ENCODE assay signal across 1 cellular context in the genomic region with DNA sequence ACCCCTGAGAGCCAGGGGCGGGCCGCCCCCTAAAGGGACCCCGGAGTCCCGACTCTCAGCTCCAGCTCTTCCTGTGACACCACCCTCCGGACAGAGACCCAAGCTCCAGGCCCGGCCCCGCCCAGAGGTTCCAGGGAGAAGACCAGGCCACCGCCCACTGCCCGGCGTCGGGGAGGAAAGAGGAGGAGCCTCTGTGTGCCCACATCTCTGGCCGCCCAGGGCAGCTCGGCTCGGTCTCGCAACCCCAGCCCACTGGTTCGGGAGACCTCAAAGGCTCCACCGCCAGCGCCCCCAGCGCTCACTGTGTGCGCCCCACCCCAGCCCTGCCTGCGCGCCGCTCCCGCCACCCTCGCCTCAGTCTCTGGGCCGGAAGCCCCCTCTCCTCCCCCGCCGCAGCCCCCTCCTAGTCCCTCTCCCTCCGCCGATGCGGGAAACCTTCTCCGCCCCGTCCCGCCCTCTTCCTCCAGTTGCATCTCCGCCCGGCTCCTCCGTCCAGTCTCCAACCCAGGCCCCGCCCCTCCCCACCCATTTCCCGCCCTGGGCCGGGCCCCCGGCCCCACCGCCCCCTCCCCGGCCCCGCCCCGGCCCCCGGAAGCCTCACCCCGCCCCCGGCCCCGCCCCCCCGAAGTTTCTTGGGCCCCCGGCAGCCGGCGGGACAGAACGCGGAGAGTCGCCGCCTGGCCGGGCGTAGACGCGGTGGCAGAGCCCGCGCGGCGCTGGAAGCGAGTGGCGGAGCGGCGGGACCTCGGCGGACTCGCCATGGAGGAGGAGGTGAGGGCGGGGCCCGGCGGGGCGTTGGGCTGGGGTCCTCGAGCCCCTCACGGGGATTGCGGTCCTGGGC.
TF ChIP-seq lines count a peak whose summit lies in the region.

A gene with protein sequence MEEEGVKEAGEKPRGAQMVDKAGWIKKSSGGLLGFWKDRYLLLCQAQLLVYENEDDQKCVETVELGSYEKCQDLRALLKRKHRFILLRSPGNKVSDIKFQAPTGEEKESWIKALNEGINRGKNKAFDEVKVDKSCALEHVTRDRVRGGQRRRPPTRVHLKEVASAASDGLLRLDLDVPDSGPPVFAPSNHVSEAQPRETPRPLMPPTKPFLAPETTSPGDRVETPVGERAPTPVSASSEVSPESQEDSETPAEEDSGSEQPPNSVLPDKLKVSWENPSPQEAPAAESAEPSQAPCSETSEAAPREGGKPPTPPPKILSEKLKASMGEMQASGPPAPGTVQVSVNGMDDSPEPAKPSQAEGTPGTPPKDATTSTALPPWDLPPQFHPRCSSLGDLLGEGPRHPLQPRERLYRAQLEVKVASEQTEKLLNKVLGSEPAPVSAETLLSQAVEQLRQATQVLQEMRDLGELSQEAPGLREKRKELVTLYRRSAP (plus strand): TSS at position 658 of the 841 bp plus-strand sequence. CDS start 102 bp downstream, at position 760.

TF ChIP-seq in HepG2, 621 proteins besides CTCF, POLR2A, EP300 and RAD21 (continued from another document and continues in another):
- TF ChIP-seq, protein P1, sequence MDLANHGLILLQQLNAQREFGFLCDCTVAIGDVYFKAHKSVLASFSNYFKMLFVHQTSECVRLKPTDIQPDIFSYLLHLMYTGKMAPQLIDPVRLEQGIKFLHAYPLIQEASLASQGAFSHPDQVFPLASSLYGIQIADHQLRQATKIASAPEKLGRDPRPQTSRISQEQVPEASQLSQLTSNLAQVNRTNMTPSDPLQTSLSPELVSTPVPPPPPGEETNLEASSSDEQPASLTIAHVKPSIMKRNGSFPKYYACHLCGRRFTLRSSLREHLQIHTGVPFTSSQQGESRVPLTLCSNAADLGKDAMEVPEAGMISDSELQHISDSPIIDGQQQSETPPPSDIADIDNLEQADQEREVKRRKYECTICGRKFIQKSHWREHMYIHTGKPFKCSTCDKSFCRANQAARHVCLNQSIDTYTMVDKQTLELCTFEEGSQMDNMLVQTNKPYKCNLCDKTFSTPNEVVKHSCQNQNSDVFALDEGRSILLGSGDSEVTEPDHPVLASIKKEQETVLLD (CRISPR knock-in tag; IDR thresholded peaks at IDR 0.05; ENCODE audit: low read depth) = no peak
- TF ChIP-seq HNF4G (IDR thresholded peaks at IDR 0.05; ENCODE audit: borderline replicate concordance, low read depth, low read length) (no peak), HNF4G (CRISPR knock-in tag; IDR thresholded peaks at IDR 0.05; ENCODE audit: borderline replicate concordance, low read depth) (no peak), ZBTB33 (CRISPR knock-in tag; IDR thresholded peaks at IDR 0.05) (no peak), ZNF773 (CRISPR knock-in tag; IDR thresholded peaks at IDR 0.05; ENCODE audit: borderline replicate concordance) (0 out of 2 replicates have a peak, but pooled peaks have one; percentile 70), HOXA7 (CRISPR knock-in tag; IDR thresholded peaks at IDR 0.05) (no peak), NFE2 (CRISPR knock-in tag; IDR thresholded peaks at IDR 0.05) (no peak), ZNF234 (CRISPR knock-in tag; conservative IDR thresholded peaks at IDR 0.05) (no peak), STAG1 (CRISPR knock-in tag; IDR thresholded peaks at IDR 0.05) (no peak), ZNF580 (CRISPR knock-in tag; IDR thresholded peaks at IDR 0.05; ENCODE audit: borderline replicate concordance, low read depth) (peak; percentile 61; the same call in 1 of the 2 replicates), ATRX (CRISPR knock-in tag; IDR thresholded peaks at IDR 0.05; ENCODE audit: borderline replicate concordance) (no peak), ZNF513 (CRISPR knock-in tag; conservative IDR thresholded peaks at IDR 0.05) (no peak), ZNF550 (CRISPR knock-in tag; IDR thresholded peaks at IDR 0.05; ENCODE audit: borderline replicate concordance) (no peak), ZNF207 (IDR thresholded peaks at IDR 0.05; ENCODE audit: borderline replicate concordance) (no peak), CENPBD1 (CRISPR knock-in tag; IDR thresholded peaks at IDR 0.05; ENCODE audit: borderline replicate concordance, low read depth) (no peak), SATB2 (CRISPR knock-in tag; IDR thresholded peaks at IDR 0.05) (0 out of 2 replicates have a peak, but pooled peaks have one; percentile 28), JDP2 (CRISPR knock-in tag; IDR thresholded peaks at IDR 0.05; ENCODE audit: borderline replicate concordance) (no peak), MAFF (IDR thresholded peaks at IDR 0.05; ENCODE audit: low read depth, low read length) (no peak), TBX3 (IDR thresholded peaks at IDR 0.05; ENCODE audit: borderline replicate concordance) (no peak), ZFP36L2 (CRISPR knock-in tag; IDR thresholded peaks at IDR 0.05) (no peak), ZNF350 (CRISPR knock-in tag; IDR thresholded peaks at IDR 0.05; ENCODE audit: borderline replicate concordance, low read depth) (no peak), POGZ (CRISPR knock-in tag; IDR thresholded peaks at IDR 0.05) (no peak), ZBTB43 (CRISPR knock-in tag; conservative IDR thresholded peaks at IDR 0.05) (no peak), JUND (CRISPR knock-in tag; IDR thresholded peaks at IDR 0.05) (no peak), SP5 (CRISPR knock-in tag; IDR thresholded peaks at IDR 0.05; ENCODE audit: borderline replicate concordance, low read depth) (peak; percentile 77), TRIM24 (CRISPR knock-in tag; IDR thresholded peaks at IDR 0.05) (no peak), ZNF512B (CRISPR knock-in tag; IDR thresholded peaks at IDR 0.05; ENCODE audit: borderline replicate concordance) (no peak)
- TF ChIP-seq, protein P2, sequence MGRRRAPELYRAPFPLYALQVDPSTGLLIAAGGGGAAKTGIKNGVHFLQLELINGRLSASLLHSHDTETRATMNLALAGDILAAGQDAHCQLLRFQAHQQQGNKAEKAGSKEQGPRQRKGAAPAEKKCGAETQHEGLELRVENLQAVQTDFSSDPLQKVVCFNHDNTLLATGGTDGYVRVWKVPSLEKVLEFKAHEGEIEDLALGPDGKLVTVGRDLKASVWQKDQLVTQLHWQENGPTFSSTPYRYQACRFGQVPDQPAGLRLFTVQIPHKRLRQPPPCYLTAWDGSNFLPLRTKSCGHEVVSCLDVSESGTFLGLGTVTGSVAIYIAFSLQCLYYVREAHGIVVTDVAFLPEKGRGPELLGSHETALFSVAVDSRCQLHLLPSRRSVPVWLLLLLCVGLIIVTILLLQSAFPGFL (CRISPR knock-in tag; IDR thresholded peaks at IDR 0.05) = no peak
- TF ChIP-seq, protein P3, sequence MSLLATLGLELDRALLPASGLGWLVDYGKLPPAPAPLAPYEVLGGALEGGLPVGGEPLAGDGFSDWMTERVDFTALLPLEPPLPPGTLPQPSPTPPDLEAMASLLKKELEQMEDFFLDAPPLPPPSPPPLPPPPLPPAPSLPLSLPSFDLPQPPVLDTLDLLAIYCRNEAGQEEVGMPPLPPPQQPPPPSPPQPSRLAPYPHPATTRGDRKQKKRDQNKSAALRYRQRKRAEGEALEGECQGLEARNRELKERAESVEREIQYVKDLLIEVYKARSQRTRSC (CRISPR knock-in tag; IDR thresholded peaks at IDR 0.05; ENCODE audit: low read depth) = no peak
- TF ChIP-seq, protein P4, sequence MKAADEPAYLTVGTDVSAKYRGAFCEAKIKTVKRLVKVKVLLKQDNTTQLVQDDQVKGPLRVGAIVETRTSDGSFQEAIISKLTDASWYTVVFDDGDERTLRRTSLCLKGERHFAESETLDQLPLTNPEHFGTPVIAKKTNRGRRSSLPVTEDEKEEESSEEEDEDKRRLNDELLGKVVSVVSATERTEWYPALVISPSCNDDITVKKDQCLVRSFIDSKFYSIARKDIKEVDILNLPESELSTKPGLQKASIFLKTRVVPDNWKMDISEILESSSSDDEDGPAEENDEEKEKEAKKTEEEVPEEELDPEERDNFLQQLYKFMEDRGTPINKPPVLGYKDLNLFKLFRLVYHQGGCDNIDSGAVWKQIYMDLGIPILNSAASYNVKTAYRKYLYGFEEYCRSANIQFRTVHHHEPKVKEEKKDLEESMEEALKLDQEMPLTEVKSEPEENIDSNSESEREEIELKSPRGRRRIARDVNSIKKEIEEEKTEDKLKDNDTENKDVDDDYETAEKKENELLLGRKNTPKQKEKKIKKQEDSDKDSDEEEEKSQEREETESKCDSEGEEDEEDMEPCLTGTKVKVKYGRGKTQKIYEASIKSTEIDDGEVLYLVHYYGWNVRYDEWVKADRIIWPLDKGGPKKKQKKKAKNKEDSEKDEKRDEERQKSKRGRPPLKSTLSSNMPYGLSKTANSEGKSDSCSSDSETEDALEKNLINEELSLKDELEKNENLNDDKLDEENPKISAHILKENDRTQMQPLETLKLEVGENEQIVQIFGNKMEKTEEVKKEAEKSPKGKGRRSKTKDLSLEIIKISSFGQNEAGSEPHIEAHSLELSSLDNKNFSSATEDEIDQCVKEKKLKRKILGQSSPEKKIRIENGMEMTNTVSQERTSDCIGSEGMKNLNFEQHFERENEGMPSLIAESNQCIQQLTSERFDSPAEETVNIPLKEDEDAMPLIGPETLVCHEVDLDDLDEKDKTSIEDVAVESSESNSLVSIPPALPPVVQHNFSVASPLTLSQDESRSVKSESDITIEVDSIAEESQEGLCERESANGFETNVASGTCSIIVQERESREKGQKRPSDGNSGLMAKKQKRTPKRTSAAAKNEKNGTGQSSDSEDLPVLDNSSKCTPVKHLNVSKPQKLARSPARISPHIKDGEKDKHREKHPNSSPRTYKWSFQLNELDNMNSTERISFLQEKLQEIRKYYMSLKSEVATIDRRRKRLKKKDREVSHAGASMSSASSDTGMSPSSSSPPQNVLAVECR (CRISPR knock-in tag; IDR thresholded peaks at IDR 0.05; ENCODE audit: borderline replicate concordance) = peak; percentile 58; the same call in 1 of the 2 replicates
